In genomic region chr9:135608294-135608998, GRCh38 we compare ENCODE assay signal across 2 cellular contexts.
TF ChIP-seq lines count a peak whose summit lies in the region.

No MANE protein-coding gene starts in this region.

TF ChIP-seq in SK-N-SH, 30 proteins besides CTCF, POLR2A, EP300 and RAD21 (continued from another document):
- TF ChIP-seq USF1 (IDR thresholded peaks at IDR 0.05; ENCODE audit: borderline replicate concordance, low read depth), result no peak
- TF ChIP-seq NRF1 (IDR thresholded peaks at IDR 0.05; ENCODE audit: low read depth, low read length), result no peak
- no peak for TF ChIP-seq SMC3 (IDR thresholded peaks at IDR 0.05; ENCODE audit: low read depth, low read length)

TF ChIP-seq in SK-N-SH treated with all-trans-retinoic acid at 6 μM for 48 hours, 23 proteins besides CTCF, POLR2A, EP300 and RAD21:
- no peak for TF ChIP-seq CSRNP3 (CRISPR knock-in tag; IDR thresholded peaks at IDR 0.05)
- no peak for TF ChIP-seq PPARA (CRISPR knock-in tag; IDR thresholded peaks at IDR 0.05; ENCODE audit: borderline replicate concordance)
- no peak for TF ChIP-seq TOX (CRISPR knock-in tag; IDR thresholded peaks at IDR 0.05; ENCODE audit: borderline replicate concordance)
- no peak for TF ChIP-seq ZNF70 (CRISPR knock-in tag; IDR thresholded peaks at IDR 0.05)
- TF ChIP-seq CSDC2 (CRISPR knock-in tag; IDR thresholded peaks at IDR 0.05), result no peak
- TF ChIP-seq GLIS3 (CRISPR knock-in tag; IDR thresholded peaks at IDR 0.05), result no peak
- no peak for TF ChIP-seq SNAI2 (CRISPR knock-in tag; IDR thresholded peaks at IDR 0.05)
- TF ChIP-seq ZNF8 (CRISPR knock-in tag; IDR thresholded peaks at IDR 0.05), result no peak
- TF ChIP-seq POU6F1 (CRISPR knock-in tag; IDR thresholded peaks at IDR 0.05; ENCODE audit: borderline replicate concordance, low read depth), result no peak
- TF ChIP-seq ZFP30 (CRISPR knock-in tag; IDR thresholded peaks at IDR 0.05), result no peak
- TF ChIP-seq CREB5 (CRISPR knock-in tag; IDR thresholded peaks at IDR 0.05; ENCODE audit: low read depth), result no peak
TF ChIP-seq in SK-N-SH treated with all-trans-retinoic acid at 6 μM for 48 hours: peak in this region for 0.
